Comparison of ENCODE assay signal across 19 cellular contexts in genomic region chr15:32715276-32715675, GRCh38. TPM values are rescaled to one million over a fixed set of nuclear protein-coding genes. Genes with fewer than 3 reads are reported as not detected.
A peak's percentile ranks its signal among the peaks of the same experiment; 100 is the strongest.
DNase-seq lines count a peak whose midpoint lies in the region; ATAC-seq and TF ChIP-seq lines count a peak whose summit lies in the region.
"Had no signal": no experiment of that assay in that cellular context is flagged by ENCODE, and none has a peak within 500 bp of the region (broad histone marks: within the 10 kb centered on the region; RNA-seq: fewer than 3 reads in every experiment).

No MANE protein-coding gene starts in this region.

- H3K9me3 ChIP-seq in SK-N-SH, result no peaks in the 10 kb centered on the region

- TF ChIP-seq CTCF in SK-N-SH (IDR thresholded peaks at IDR 0.05), result no peak
- TF ChIP-seq CTCF in epithelial cell of esophagus (IDR thresholded peaks at IDR 0.05; ENCODE audit: insufficient read depth, low read depth, low read length, missing control alignments), result no peak
- TF ChIP-seq CTCF in GM23338 (conservative IDR thresholded peaks at IDR 0.05; ENCODE audit: low read depth in 2 of 2), result no peak
- TF ChIP-seq CTCF in RWPE1 (conservative IDR thresholded peaks at IDR 0.05; ENCODE audit: low read depth), result no peak

- peaks cover 45% of the 10 kb centered on the region for H3K27me3 Mint-ChIP-seq in GM23338 (ENCODE audit: insufficient read depth, low read depth, poor library complexity)

- H3K4me3 ChIP-seq in SK-N-SH (ENCODE audit: low read depth in 2 of 2, low read length in 1 of 2) (no peak overlapping the region), epithelial cell of esophagus (ENCODE audit: low read length) (no peak overlapping the region), GM23338 (no peak overlapping the region)

- no peaks in the 10 kb centered on the region for H3K9me2 ChIP-seq in SK-N-SH
- no peaks in the 10 kb centered on the region for H3K9me2 ChIP-seq in GM23338 (ENCODE audit: insufficient read depth)

- peaks cover 22% of the 10 kb centered on the region for H3K4me1 Mint-ChIP-seq in GM23338

- 0 out of 3 replicates have a peak, but pooled peaks cover 2% of the 10 kb centered on the region for H3K9me3 Mint-ChIP-seq in GM23338
- H3K9me3 Mint-ChIP-seq: CD8-positive, alpha-beta T cell; natural killer cell had no signal

- CTCF ChIA-PET in SK-N-SH (lab: Yijun Ruan, JAX), result interaction anchor here (1.1 kb wide), 1 partner anchor 53 kb away, joined by 5 read pairs; no protein-coding TSS in a partner anchor
- CTCF ChIA-PET in RWPE1 (lab: Yijun Ruan, JAX), result interaction anchor here (0.8 kb wide), 1 partner anchor 53 kb away, joined by 4 read pairs; no protein-coding TSS in a partner anchor

- peaks cover 3% of the 10 kb centered on the region; the same call in 1 of the 2 replicates for H4K20me1 ChIP-seq in SK-N-SH (ENCODE audit: insufficient read depth)
- no peaks in the 10 kb centered on the region for H4K20me1 ChIP-seq in GM23338 (replicated peaks; ENCODE audit: insufficient read depth)

- H3F3A ChIP-seq in SK-N-SH (replicated peaks; ENCODE audit: insufficient read depth), result peaks cover 27% of the 10 kb centered on the region
- no peaks in the 10 kb centered on the region; the same call in 1 of the 2 replicates for H3F3A ChIP-seq in GM23338 (replicated peaks; ENCODE audit: low read depth)

- H3K36me3 Mint-ChIP-seq in GM23338 (ENCODE audit: low read depth), result no peaks in the 10 kb centered on the region; the same call in 2 of the 3 replicates
- H3K36me3 Mint-ChIP-seq: CD8-positive, alpha-beta T cell; natural killer cell had no signal

- H3K4me1 ChIP-seq in SK-N-SH (ENCODE audit: control insufficient read depth in 1 of 2, insufficient read depth in 2 of 2, low read depth in 1 of 2, low read length in 1 of 2), result peaks cover 0 to 11% of the 10 kb centered on the region in 2 experiments; a peak in 1 of 4 replicates
- peaks cover 26% of the 10 kb centered on the region for H3K4me1 ChIP-seq in GM23338 (ENCODE audit: insufficient read depth)

- DNase-seq in SK-N-SH (no peak), epithelial cell of esophagus (ENCODE audit: low read depth) (peak; percentile 50), nucleus accumbens (lab: John Stamatoyannopoulos, UW) (no peak), GM23338 (ENCODE audit: low spot score) (no peak), NCI-H69 (lab: John Stamatoyannopoulos, UW) (no peak), RWPE1 (ENCODE audit: low spot score) (no peak)
- DNase-seq: activated CD4-positive, alpha-beta T cell treated with anti-CD3 and anti-CD28 coated beads for 36 hours; activated T-cell treated with anti-CD3 and anti-CD28 coated beads for 4 hours; CD8-positive, alpha-beta T cell; erythroblast; natural killer cell; NCI-H1694; NCI-H524 treated with DMSO at 0.1 percent for 48 hours; retina; stimulated activated CD4-positive, alpha-beta T cell treated with anti-CD3 and anti-CD28 coated beads, Interleukin-2, amount 100 ng/mL, for 48 hours; T-helper 2 cell had no signal

- H3K4me3 Mint-ChIP-seq in GM23338, result no peak overlapping the region
- H3K4me3 Mint-ChIP-seq: activated CD4-positive, alpha-beta T cell treated with anti-CD3 and anti-CD28 coated beads for 36 hours; CD8-positive, alpha-beta T cell; natural killer cell had no signal

- no peak overlapping the region for H3K9ac ChIP-seq in SK-N-SH

- H2AFZ ChIP-seq in SK-N-SH (ENCODE audit: low read depth) (0 out of 2 replicates have a peak overlapping the region, but pooled peaks have one; percentile 4), GM23338 (no peak overlapping the region)

- ATAC-seq in SK-N-SH treated with all-trans-retinoic acid at 6 μM for 48 hours, result no peak
- ATAC-seq in HG03135 (IDR thresholded peaks at IDR 0.05; ENCODE audit: unreplicated experiment), result peak; percentile 70
- no peak for ATAC-seq in GM23338
- ATAC-seq: activated CD4-positive, alpha-beta T cell treated with anti-CD3 and anti-CD28 coated beads for 36 hours; CD8-positive, alpha-beta T cell; natural killer cell had no signal

- no peak for TF ChIP-seq EP300 in SK-N-SH (IDR thresholded peaks at IDR 0.05; ENCODE audit: borderline replicate concordance in 1 of 2, low read depth in 1 of 2, low read length in 1 of 2)

- H3K27ac ChIP-seq in SK-N-SH (ENCODE audit: low read depth in 2 of 2, low read length in 1 of 2) (peak overlapping the region in 1 of 2 experiments; percentile 17; a peak in 1 of 4 replicates), GM23338 (ENCODE audit: low read depth) (no peak overlapping the region), RWPE1 (no peak overlapping the region)
- H3K27ac ChIP-seq: 22Rv1 had no signal

- H3K27ac Mint-ChIP-seq in GM23338, result no peak overlapping the region
- H3K27ac Mint-ChIP-seq: activated CD4-positive, alpha-beta T cell treated with anti-CD3 and anti-CD28 coated beads for 36 hours; CD8-positive, alpha-beta T cell; natural killer cell had no signal

- peaks cover 31% of the 10 kb centered on the region for H3K79me2 ChIP-seq in SK-N-SH (ENCODE audit: insufficient read depth)
- no peaks in the 10 kb centered on the region for H3K79me2 ChIP-seq in GM23338 (replicated peaks; ENCODE audit: insufficient read depth)

- no peak overlapping the region for H3K4me2 ChIP-seq in SK-N-SH
- no peak overlapping the region for H3K4me2 ChIP-seq in GM23338

- no peaks in the 10 kb centered on the region for H3K27me3 ChIP-seq in SK-N-SH (ENCODE audit: insufficient read depth)
- H3K27me3 ChIP-seq in GM23338 (ENCODE audit: insufficient read depth), result peaks cover 68% of the 10 kb centered on the region

- POLR2A ChIA-PET in SK-N-SH (lab: Yijun Ruan, JAX), result no interaction called here
- POLR2A ChIA-PET in RWPE1 (lab: Yijun Ruan, JAX; ENCODE audit: low non-redundant PET), result no interaction called here

- WGBS in SK-N-SH (ENCODE audit: low lambda C conversion rate), result 56% methylated on average over 4 of the region's 4 CpGs

- H3K36me3 ChIP-seq in SK-N-SH (replicated peaks in 1 of 2; ENCODE audit: control insufficient read depth in 1 of 2, insufficient read depth in 2 of 2, low read length in 1 of 2), result no peaks in the 10 kb centered on the region
- no peaks in the 10 kb centered on the region for H3K36me3 ChIP-seq in GM23338 (ENCODE audit: insufficient read depth)

- no peak for TF ChIP-seq RAD21 in SK-N-SH (IDR thresholded peaks at IDR 0.05; ENCODE audit: low read length)

TF ChIP-seq in SK-N-SH, 30 proteins besides CTCF, POLR2A, EP300 and RAD21 (continues in another document):
- TF ChIP-seq USF1 (IDR thresholded peaks at IDR 0.05; ENCODE audit: borderline replicate concordance, low read depth) (no peak), GABPA (IDR thresholded peaks at IDR 0.05; ENCODE audit: low read depth) (no peak)

TF ChIP-seq in SK-N-SH treated with all-trans-retinoic acid at 6 μM for 48 hours, 23 proteins besides CTCF, POLR2A, EP300 and RAD21 (continues in another document):
- no peak for TF ChIP-seq TOX (CRISPR knock-in tag; IDR thresholded peaks at IDR 0.05; ENCODE audit: borderline replicate concordance)
- no peak for TF ChIP-seq PATZ1 (CRISPR knock-in tag; IDR thresholded peaks at IDR 0.05; ENCODE audit: borderline replicate concordance)

TF ChIP-seq in GM23338, 12 proteins besides CTCF, POLR2A, EP300 and RAD21:
- no peak for TF ChIP-seq REST (IDR thresholded peaks at IDR 0.05; ENCODE audit: unreplicated experiment)

RNA-seq across cellular contexts. Expression of gene GREM1, which starts 2.5 kb away (rescaled TPM):
- polyA plus RNA-seq in SK-N-SH (2012; rRNA removed), result 23.9 and 46.4 TPM in 2 replicates
- polyA plus RNA-seq in SK-N-SH (2012; cell fraction: cytosol; rRNA removed), result 44.0 and 44.4 TPM in 2 replicates
- polyA plus RNA-seq in SK-N-SH (2012; cell fraction: nucleus; rRNA removed), result 9.8 and 32.2 TPM in 2 replicates
- 0.12 and 1.0 TPM in 2 replicates for total RNA-seq in GM23338 (2014; rRNA removed; shearing (Covaris generic))
- 0.21 and 0.27 TPM in 2 replicates for polyA plus RNA-seq in GM23338 (2016; fragmentation: Nextera tagmentation; extraction: Ambion mirVana)
- total RNA-seq: activated CD4-positive, alpha-beta T cell treated with anti-CD3 and anti-CD28 coated beads for 36 hours; CD8-positive, alpha-beta T cell; natural killer cell had no signal
